In genomic region chr2:86671304-86671981, GRCh38 we compare ENCODE assay signal across 14 cellular contexts. TPM values are rescaled to one million over a fixed set of nuclear protein-coding genes. Genes with fewer than 3 reads are reported as not detected.
DNase-seq lines count a peak whose midpoint lies in the region; ATAC-seq, FAIRE-seq and TF ChIP-seq lines count a peak whose summit lies in the region.
"Had no signal": no experiment of that assay in that cellular context is flagged by ENCODE, and none has a peak within 500 bp of the region (broad histone marks: within the 10 kb centered on the region; RNA-seq: fewer than 3 reads in every experiment).

No MANE protein-coding gene starts in this region.

- CTCF ChIA-PET in endothelial cell of umbilical vein (lab: Charles Lee) (no interaction called here), HepG2 (lab: Yijun Ruan, JAX; ENCODE audit: low intra/inter-chr PET ratio, low total read pairs) (no interaction called here)

- dilution Hi-C loops in endothelial cell of umbilical vein (cut with MboI; ENCODE audit: extremely low pct_ligation_motif_present, low sequenced_read_pairs) = no loop called here

- no peak overlapping the region for H3K4me3 ChIP-seq in endothelial cell of umbilical vein (replicated peaks in 1 of 3; ENCODE audit: insufficient read depth in 1 of 3, low read depth in 1 of 3, low read length in 3 of 3)
- H3K4me3 ChIP-seq in HepG2 (replicated peaks in 1 of 3; ENCODE audit: insufficient read depth in 1 of 3, low read depth in 2 of 3, low read length in 3 of 3) = no peak overlapping the region
- H3K4me3 ChIP-seq: thoracic aorta had no signal

- DNase-seq in Right ventricle myocardium inferior (ENCODE audit: missing footprints) (no peak), cardiac septum (ENCODE audit: low spot score) (no peak), endothelial cell of umbilical vein (ENCODE audit: low read depth, low spot score) (peak; percentile 70), HepG2 (ENCODE audit: low spot score) (peak; percentile 15), GM12891 (ENCODE audit: insufficient read length, low spot score) (no peak), middle frontal gyrus (ENCODE audit: extremely low spot score, low spot score) (no peak)
- DNase-seq: activated CD4-positive, alpha-beta T cell treated with anti-CD3 and anti-CD28 coated beads for 36 hours; DMS79 treated with DMSO at 0.1 percent for 48 hours; mesenchymal stem cell; MM.1S; NK-92 treated with Interleukin-12 subunit alpha and Interleukin-12 subunit beta, amount 100 ng/mL, for 24 hours had no signal

- no peak for TF ChIP-seq POLR2A in endothelial cell of umbilical vein (IDR thresholded peaks at IDR 0.05; ENCODE audit: low read depth, low read length)
- no peak for TF ChIP-seq POLR2A in HepG2 (IDR thresholded peaks at IDR 0.05; ENCODE audit: insufficient read depth in 1 of 2, low read depth in 2 of 2, low read length in 2 of 2)
- TF ChIP-seq POLR2A in GM12891 (IDR thresholded peaks at IDR 0.05; ENCODE audit: low read depth, low read length) = no peak

- no peaks in the 10 kb centered on the region for H3K9me3 ChIP-seq in endothelial cell of umbilical vein (replicated peaks; ENCODE audit: control insufficient read depth, insufficient read depth, low read length)
- no peaks in the 10 kb centered on the region for H3K9me3 ChIP-seq in HepG2 (ENCODE audit: low read length)
- H3K9me3 ChIP-seq: thoracic aorta had no signal

- TF ChIP-seq EP300 in HepG2 (IDR thresholded peaks at IDR 0.05; ENCODE audit: low read depth in 2 of 2, low read length in 2 of 2) = no peak
- TF ChIP-seq EP300 in HepG2 (CRISPR knock-in tag; IDR thresholded peaks at IDR 0.05; ENCODE audit: borderline replicate concordance) = no peak

- intact Hi-C loops in Right ventricle myocardium inferior (cut with DNase I) (loop anchor here (2.0 kb wide), 1 partner anchor 49 kb away; the partner anchor contains the start of gene RNF103), cardiac septum (cut with DNase I) (loop anchor here (10.0 kb wide), 1 partner anchor 47 kb away; the partner anchor contains the start of gene RNF103), endothelial cell of umbilical vein (cut with micrococcal nuclease) (no loop called here), HepG2 (cut with micrococcal nuclease; ENCODE audit: unreplicated experiment) (loop anchor here (5.0 kb wide), 1 partner anchor 34 kb away; no protein-coding TSS in a partner anchor)

- H3K27ac ChIP-seq in endothelial cell of umbilical vein (ENCODE audit: insufficient read depth, low read depth, low read length) = no peak overlapping the region
- no peak overlapping the region for H3K27ac ChIP-seq in HepG2 (ENCODE audit: extremely low read length, insufficient read depth, low read length)
- H3K27ac ChIP-seq: thoracic aorta had no signal

- WGBS in HepG2 (ENCODE audit: low lambda C conversion rate) = 40% methylated on average over 5 of the region's 5 CpGs

- peak overlapping the region; percentile 61 for H2AFZ ChIP-seq in endothelial cell of umbilical vein (ENCODE audit: low read depth, low read length)
- no peak overlapping the region for H2AFZ ChIP-seq in HepG2 (ENCODE audit: low read length)

- in situ Hi-C loops in HepG2 (cut with HindIII; ENCODE audit: extremely low pct_ligation_motif_present, low pct_unique_long_range_greater_than_20kb) = loop anchor here (10.0 kb wide), 1 partner anchor 47 kb away; the partner anchor contains the start of gene RNF103

- no peaks in the 10 kb centered on the region for H3K36me3 ChIP-seq in endothelial cell of umbilical vein (ENCODE audit: control insufficient read depth in 2 of 2, extremely low read depth in 1 of 2, insufficient read depth in 2 of 2, low read length in 2 of 2)
- no peaks in the 10 kb centered on the region for H3K36me3 ChIP-seq in HepG2 (replicated peaks in 1 of 2; ENCODE audit: control insufficient read depth in 1 of 2, insufficient read depth in 2 of 2, low read length in 2 of 2)
- H3K36me3 ChIP-seq: thoracic aorta had no signal

- FAIRE-seq in endothelial cell of umbilical vein (lab: Jason Lieb, UNC) (peak; percentile 46), HepG2 (lab: Jason Lieb, UNC) (peak; percentile 34), GM12891 (lab: Jason Lieb, UNC) (no peak)

- no TSS peak for BruUV-seq in endothelial cell of umbilical vein (replicated peaks; lab: Mats Ljungman, UMichigan)
- no TSS peak for BruUV-seq in HepG2 (replicated peaks; lab: Mats Ljungman, UMichigan)

- H3K27me3 ChIP-seq in endothelial cell of umbilical vein (ENCODE audit: control insufficient read depth in 2 of 2, insufficient read depth in 2 of 2, low read length in 2 of 2) = no peaks in the 10 kb centered on the region
- no peaks in the 10 kb centered on the region for H3K27me3 ChIP-seq in HepG2 (ENCODE audit: control insufficient read depth in 1 of 2, insufficient read depth in 2 of 2, low read length in 2 of 2)

- ATAC-seq in Right ventricle myocardium inferior = peak; percentile 77
- ATAC-seq in HepG2 = peak; percentile 24
- ATAC-seq in GM18858 (IDR thresholded peaks at IDR 0.05; ENCODE audit: unreplicated experiment) = no peak
- no peak for ATAC-seq in HG02981 (IDR thresholded peaks at IDR 0.05; ENCODE audit: unreplicated experiment)
- ATAC-seq: activated CD4-positive, alpha-beta T cell treated with anti-CD3 and anti-CD28 coated beads for 36 hours had no signal

- no peak overlapping the region for H3K9ac ChIP-seq in endothelial cell of umbilical vein (replicated peaks; ENCODE audit: extremely low read depth, insufficient read depth, low read length)
- H3K9ac ChIP-seq in HepG2 (ENCODE audit: insufficient read depth, low read depth, low read length) = no peak overlapping the region

- no peaks in the 10 kb centered on the region for H3K79me2 ChIP-seq in endothelial cell of umbilical vein (ENCODE audit: control insufficient read depth, insufficient read depth, low read length)
- H3K79me2 ChIP-seq in HepG2 (ENCODE audit: insufficient read depth, low read length) = no peaks in the 10 kb centered on the region

- no peaks in the 10 kb centered on the region for H3K9me1 ChIP-seq in endothelial cell of umbilical vein (replicated peaks; ENCODE audit: control insufficient read depth, extremely low read depth, insufficient read depth, low read length)

- no peak for TF ChIP-seq RAD21 in HepG2 (CRISPR knock-in tag; IDR thresholded peaks at IDR 0.05)

- H3K4me1 ChIP-seq in endothelial cell of umbilical vein (ENCODE audit: control insufficient read depth, extremely low read depth, insufficient read depth, low read length) (peaks cover 5% of the 10 kb centered on the region), HepG2 (ENCODE audit: insufficient read depth, low read length) (peaks cover 34% of the 10 kb centered on the region)

- H3K4me2 ChIP-seq in endothelial cell of umbilical vein (ENCODE audit: insufficient read depth, low read length) (peak overlapping the region; percentile 22), HepG2 (ENCODE audit: low read depth, low read length) (no peak overlapping the region)

- TF ChIP-seq CTCF in endothelial cell of umbilical vein (IDR thresholded peaks at IDR 0.05; ENCODE audit: extremely low read depth in 1 of 2, insufficient read depth in 1 of 2, low read depth in 1 of 2, low read length in 2 of 2) (no peak), HepG2 (CRISPR knock-in tag; IDR thresholded peaks at IDR 0.05) (no peak)

- H4K20me1 ChIP-seq in endothelial cell of umbilical vein (replicated peaks; ENCODE audit: control insufficient read depth, extremely low read depth, insufficient read depth, low read length) (no peaks in the 10 kb centered on the region), HepG2 (ENCODE audit: insufficient read depth, low read length) (no peaks in the 10 kb centered on the region)

- POLR2A ChIA-PET in endothelial cell of umbilical vein (lab: Charles Lee) (no interaction called here), HepG2 (lab: Yijun Ruan, JAX) (no interaction called here)

RNA-seq across cellular contexts. Expression of gene RNF103, which starts 47.8 kb away (rescaled TPM):
- total RNA-seq in Right ventricle myocardium inferior (49.6 TPM), cardiac septum (63.4 TPM), endothelial cell of umbilical vein (24.2 and 27.2 TPM in 2 replicates), HepG2 (2016; rRNA removed; fragmentation: Illumina TruSeq; extraction: Trizol) (12.6 and 19.8 TPM in 2 replicates)
- polyA plus RNA-seq in endothelial cell of umbilical vein (13.4 and 15.6 TPM in 2 replicates), HepG2 (2011; rRNA removed) (19.6 and 21.1 TPM in 2 replicates)
- polyA plus RNA-seq in endothelial cell of umbilical vein (2011; cell fraction: cytosol; rRNA removed) = 11.0 and 12.1 TPM in 2 replicates
- 29.5 and 41.7 TPM in 2 replicates for polyA plus RNA-seq in endothelial cell of umbilical vein (2011; cell fraction: nucleus; rRNA removed)
- 25.8 TPM in 2 replicates for polyA plus RNA-seq in endothelial cell of umbilical vein (2012)
- 20.7 and 26.7 TPM in 2 replicates for polyA minus RNA-seq in endothelial cell of umbilical vein
- 6.5 TPM for polyA minus RNA-seq in endothelial cell of umbilical vein (2011; cell fraction: cytosol; rRNA and poly(A)+ RNA removed)
- 65.6 and 76.3 TPM in 2 replicates for polyA minus RNA-seq in endothelial cell of umbilical vein (2011; cell fraction: nucleus; rRNA and poly(A)+ RNA removed)
- 1.5 and 1.9 TPM in 2 replicates for total RNA-seq in HepG2 (2016; cell fraction: cytosol; rRNA removed; fragmentation: Illumina TruSeq; extraction: Trizol; ENCODE audit: low read depth)
- 11.0 and 21.0 TPM in 2 replicates for total RNA-seq in HepG2 (2016; cell fraction: insoluble cytoplasmic fraction; rRNA removed; fragmentation: Illumina TruSeq; extraction: Trizol)
- 6.1 and 6.2 TPM in 2 replicates for total RNA-seq in HepG2 (2016; cell fraction: membrane; rRNA removed; fragmentation: Illumina TruSeq; extraction: Trizol)
- total RNA-seq in HepG2 (2016; cell fraction: nucleus; rRNA removed; fragmentation: Illumina TruSeq; extraction: Trizol) = 39.4 and 41.8 TPM in 2 replicates
- 8.2 and 16.0 TPM in 2 replicates for polyA plus RNA-seq in HepG2 (2011; cell fraction: cytosol; rRNA removed)
- polyA plus RNA-seq in HepG2 (2011; cell fraction: nucleus; rRNA removed) = 22.3 and 24.0 TPM in 2 replicates
- 38.7 and 39.1 TPM in 2 replicates for polyA plus RNA-seq in HepG2 (2012)
- polyA plus RNA-seq in HepG2 (2016; cell fraction: cytosol; fragmentation: Illumina TruSeq; extraction: Trizol; ENCODE audit: low read depth) = 1.5 and 1.6 TPM in 2 replicates
- 11.7 and 15.5 TPM in 2 replicates for polyA plus RNA-seq in HepG2 (2016; cell fraction: insoluble cytoplasmic fraction; fragmentation: Illumina TruSeq; extraction: Trizol; ENCODE audit: low read depth)
- 4.1 and 4.3 TPM in 2 replicates for polyA plus RNA-seq in HepG2 (2016; cell fraction: membrane; fragmentation: Illumina TruSeq; extraction: Trizol; ENCODE audit: low read depth)
- 43.3 and 45.1 TPM in 2 replicates for polyA plus RNA-seq in HepG2 (2016; cell fraction: nucleus; fragmentation: Illumina TruSeq; extraction: Trizol; ENCODE audit: insufficient read depth, low read depth)
- 5.0 and 18.9 TPM in 2 replicates for polyA minus RNA-seq in HepG2 (2011; rRNA and poly(A)+ RNA removed; ENCODE audit: low replicate concordance)
- 22.4 and 27.3 TPM in 2 replicates for polyA minus RNA-seq in HepG2 (2011; cell fraction: cytosol; rRNA and poly(A)+ RNA removed)
- 136 and 137 TPM in 2 replicates for polyA minus RNA-seq in HepG2 (2011; cell fraction: nucleus; rRNA and poly(A)+ RNA removed)
- 5.4 TPM for polyA plus RNA-seq in GM12891 (2012; ENCODE audit: low read depth, missing spikeins)

RNA-seq across cellular contexts. Expression of gene RMND5A, which starts 48.6 kb away (rescaled TPM):
- total RNA-seq in Right ventricle myocardium inferior = 91.6 TPM
- total RNA-seq in cardiac septum = 96.6 TPM
- 21.5 and 22.9 TPM in 2 replicates for total RNA-seq in endothelial cell of umbilical vein
- polyA plus RNA-seq in endothelial cell of umbilical vein = 7.1 and 10.8 TPM in 2 replicates
- polyA plus RNA-seq in endothelial cell of umbilical vein (2011; cell fraction: cytosol; rRNA removed) = 11.8 and 12.0 TPM in 2 replicates
- polyA plus RNA-seq in endothelial cell of umbilical vein (2011; cell fraction: nucleus; rRNA removed) = 7.0 and 9.1 TPM in 2 replicates
- 12.0 and 14.6 TPM in 2 replicates for polyA plus RNA-seq in endothelial cell of umbilical vein (2012)
- 45.0 and 65.4 TPM in 2 replicates for polyA minus RNA-seq in endothelial cell of umbilical vein
- 49.3 TPM for polyA minus RNA-seq in endothelial cell of umbilical vein (2011; cell fraction: cytosol; rRNA and poly(A)+ RNA removed)
- 11.0 and 19.5 TPM in 2 replicates for polyA minus RNA-seq in endothelial cell of umbilical vein (2011; cell fraction: nucleus; rRNA and poly(A)+ RNA removed)
- 66.4 and 108 TPM in 2 replicates for total RNA-seq in HepG2 (2016; rRNA removed; fragmentation: Illumina TruSeq; extraction: Trizol)
- total RNA-seq in HepG2 (2016; cell fraction: cytosol; rRNA removed; fragmentation: Illumina TruSeq; extraction: Trizol; ENCODE audit: low read depth) = 6.8 and 8.0 TPM in 2 replicates
- total RNA-seq in HepG2 (2016; cell fraction: insoluble cytoplasmic fraction; rRNA removed; fragmentation: Illumina TruSeq; extraction: Trizol) = 66.9 and 102 TPM in 2 replicates
- 26.4 and 27.1 TPM in 2 replicates for total RNA-seq in HepG2 (2016; cell fraction: membrane; rRNA removed; fragmentation: Illumina TruSeq; extraction: Trizol)
- total RNA-seq in HepG2 (2016; cell fraction: nucleus; rRNA removed; fragmentation: Illumina TruSeq; extraction: Trizol) = 37.8 and 39.3 TPM in 2 replicates
- polyA plus RNA-seq in HepG2 (2011; rRNA removed) = 27.3 and 31.0 TPM in 2 replicates
- 23.0 and 32.3 TPM in 2 replicates for polyA plus RNA-seq in HepG2 (2011; cell fraction: cytosol; rRNA removed)
- polyA plus RNA-seq in HepG2 (2011; cell fraction: nucleus; rRNA removed) = 13.2 and 16.8 TPM in 2 replicates
- polyA plus RNA-seq in HepG2 (2012) = 32.6 and 37.2 TPM in 2 replicates
- polyA plus RNA-seq in HepG2 (2016; cell fraction: cytosol; fragmentation: Illumina TruSeq; extraction: Trizol; ENCODE audit: low read depth) = 2.5 and 3.5 TPM in 2 replicates
- polyA plus RNA-seq in HepG2 (2016; cell fraction: insoluble cytoplasmic fraction; fragmentation: Illumina TruSeq; extraction: Trizol; ENCODE audit: low read depth) = 62.4 and 63.9 TPM in 2 replicates
- polyA plus RNA-seq in HepG2 (2016; cell fraction: membrane; fragmentation: Illumina TruSeq; extraction: Trizol; ENCODE audit: low read depth) = 11.9 and 14.5 TPM in 2 replicates
- polyA plus RNA-seq in HepG2 (2016; cell fraction: nucleus; fragmentation: Illumina TruSeq; extraction: Trizol; ENCODE audit: insufficient read depth, low read depth) = 27.7 and 40.2 TPM in 2 replicates
- 70.4 and 98.0 TPM in 2 replicates for polyA minus RNA-seq in HepG2 (2011; rRNA and poly(A)+ RNA removed; ENCODE audit: low replicate concordance)
- polyA minus RNA-seq in HepG2 (2011; cell fraction: cytosol; rRNA and poly(A)+ RNA removed) = 69.4 and 79.3 TPM in 2 replicates
- 46.7 and 61.4 TPM in 2 replicates for polyA minus RNA-seq in HepG2 (2011; cell fraction: nucleus; rRNA and poly(A)+ RNA removed)
- 10.1 TPM for polyA plus RNA-seq in GM12891 (2012; ENCODE audit: low read depth, missing spikeins)

Comparison
In these comparisons a context has a peak if more than half of its experiments do, and no peak if none do; other contexts are left out.
1. ATAC-seq: peak in Right ventricle myocardium inferior (single experiment) and HepG2 (single experiment); none in GM18858 (single experiment) and HG02981 (single experiment).
2. DNase-seq: peak in endothelial cell of umbilical vein (single experiment) and HepG2 (single experiment); none in Right ventricle myocardium inferior (single experiment), cardiac septum (single experiment), GM12891 (single experiment) and middle frontal gyrus (single experiment).